Comparison of ENCODE assay signal across 6 cellular contexts in genomic region chr2:21318263-21318662, GRCh38.
"Had no signal": no experiment of that assay in that cellular context is flagged by ENCODE, and none has a peak within 500 bp of the region (broad histone marks: within the 10 kb centered on the region; RNA-seq: fewer than 3 reads in every experiment).

No MANE protein-coding gene starts in this region.

- DNase-seq: H9, HCEC 1CT had no signal

- FAIRE-seq: H1, H54, HTR-8/SVneo had no signal

- H3K4me2 ChIP-seq: GM23338 had no signal

- H3K4me3 ChIP-seq: GM23338 had no signal
